In the genomic region with DNA sequence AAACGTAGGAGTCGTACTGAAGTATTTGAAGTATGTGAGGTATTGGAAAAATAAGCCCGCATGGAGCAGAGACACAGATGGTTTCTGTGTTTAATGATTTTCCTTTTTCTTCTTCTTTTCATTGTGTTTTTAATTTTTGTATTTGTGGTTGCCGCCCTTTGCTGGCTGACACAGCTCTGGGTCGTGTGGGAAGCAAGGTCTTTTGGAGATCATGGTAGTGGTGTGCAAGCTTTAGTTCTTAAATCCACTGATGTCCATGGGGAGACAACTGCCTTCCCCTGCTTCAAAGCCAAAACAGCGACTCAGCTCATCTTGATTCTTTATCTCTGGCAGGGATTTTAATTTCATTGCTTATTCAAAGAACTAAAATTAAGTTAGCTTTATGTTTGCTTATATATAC, we compare ENCODE assay signal across 21 cellular contexts.
"Had no signal": no experiment of that assay in that cellular context is flagged by ENCODE, and none has a peak within 500 bp of the region (broad histone marks: within the 10 kb centered on the region; RNA-seq: fewer than 3 reads in every experiment).

No MANE protein-coding gene starts in this region.

- DNase-seq: Kasumi-1, NCI-H1092, NCI-H1105 treated with DMSO at 0.1 percent for 48 hours, NCI-H1417 treated with DMSO at 0.1 percent for 48 hours, NCI-H146, NCI-H1694 treated with DMSO at 0.1 percent for 48 hours, NCI-H1930, NCI-H2081, NCI-H2107, NCI-H2227 treated with DMSO at 0.1 percent for 48 hours, NCI-H524, NCI-H526 treated with DMSO at 0.1 percent for 48 hours, NCI-H748 treated with DMSO at 0.1 percent for 48 hours, SHP77, SK-N-SH had no signal

- H3K27me3 Mint-ChIP-seq: IgD-negative memory B cell had no signal

- H3K4me2 ChIP-seq: KMS-11, SK-N-SH had no signal

- ATAC-seq: K562 had no signal

- H3K4me3 ChIP-seq: K562 had no signal

- H3K4me3 Mint-ChIP-seq: IgD-negative memory B cell had no signal

- H3K4me1 Mint-ChIP-seq: IgD-negative memory B cell had no signal

- H3K27ac Mint-ChIP-seq: IgD-negative memory B cell had no signal

- H3K27ac ChIP-seq: HL-60, KMS-11, RWPE1 had no signal

- FAIRE-seq: HTR-8/SVneo, K562 had no signal

- H3K9ac ChIP-seq: KMS-11, SK-N-SH had no signal
